ENCODE assay signal across 27 cellular contexts in genomic region chr14:42441615-42442014, GRCh38.
"Had no signal": no experiment of that assay in that cellular context is flagged by ENCODE, and none has a peak within 500 bp of the region (broad histone marks: within the 10 kb centered on the region; RNA-seq: fewer than 3 reads in every experiment).

No MANE protein-coding gene starts in this region.

- H3K27me3 ChIP-seq: MG63, Peyer's patch, SJSA1 had no signal

- ATAC-seq: PC-3, SK-N-SH treated with all-trans-retinoic acid at 6 μM for 48 hours, T-cell had no signal

- H3K4me3 ChIP-seq: MG63, Peyer's patch, SJSA1 had no signal

- DNase-seq: NCI-H1048, NCI-H1092 treated with DMSO at 0.1 percent for 48 hours, NCI-H1105 treated with DMSO at 0.1 percent for 48 hours, NCI-H1436, NCI-H146, NCI-H1694, NCI-H187, NCI-H1930, NCI-H2029 treated with DMSO at 0.1 percent for 48 hours, NCI-H2081 treated with DMSO at 0.1 percent for 48 hours, NCI-H2107, NCI-H2171, NCI-H510A treated with DMSO at 0.1 percent for 48 hours, NCI-H524 treated with DMSO at 0.1 percent for 48 hours, NCI-H526 treated with DMSO at 0.1 percent for 48 hours, NCI-H774, OCI-M1, PC-3, Peyer's patch, Right ventricle myocardium superior, RPMI8226, SHP77 treated with DMSO at 0.1 percent for 48 hours, T-cell had no signal

- H3K9ac ChIP-seq: KMS-11 had no signal

- H3K4me1 ChIP-seq: Peyer's patch, SJSA1 had no signal

- H3K4me2 ChIP-seq: KMS-11 had no signal

- H3K9me3 ChIP-seq: MG63, Peyer's patch, SJSA1 had no signal

- H3K27ac ChIP-seq: KMS-11, Peyer's patch, SJSA1 had no signal

- H3K36me3 ChIP-seq: MG63, Peyer's patch, SJSA1 had no signal
